In genomic region chr6:3753228-3753795, GRCh38 we compare ENCODE assay signal across 13 cellular contexts. TPM values are rescaled to one million over a fixed set of nuclear protein-coding genes. Genes with fewer than 3 reads are reported as not detected.
A peak's percentile ranks its signal among the peaks of the same experiment; 100 is the strongest.
DNase-seq lines count a peak whose midpoint lies in the region; ATAC-seq, FAIRE-seq and TF ChIP-seq lines count a peak whose summit lies in the region.
"Had no signal": no experiment of that assay in that cellular context is flagged by ENCODE, and none has a peak within 500 bp of the region (broad histone marks: within the 10 kb centered on the region; RNA-seq: fewer than 3 reads in every experiment).

No MANE protein-coding gene starts in this region.

- H3K36me3 Mint-ChIP-seq in activated T-cell treated with anti-CD3 and anti-CD28 coated beads, Interleukin-2, amount 50 U/mL, for 24 hours (ENCODE audit: low read depth): no peaks in the 10 kb centered on the region
- no peaks in the 10 kb centered on the region for H3K36me3 Mint-ChIP-seq in mesothelial cell of epicardium

- H3K27ac ChIP-seq in K562 (ENCODE audit: extremely low read depth, low read depth, low read length): no peak overlapping the region
- H3K27ac ChIP-seq in tibial artery: peak overlapping the region; percentile 99
- H3K27ac ChIP-seq: SK-N-MC had no signal

- POLR2A ChIA-PET in K562 (lab: Yijun Ruan, JAX): no interaction called here

- no peak overlapping the region for H2AFZ ChIP-seq in K562 (ENCODE audit: low read depth, low read length)

- peak overlapping the region; percentile 41 for H3K4me3 Mint-ChIP-seq in activated T-cell treated with anti-CD3 and anti-CD28 coated beads, Interleukin-2, amount 50 U/mL, for 24 hours
- peak overlapping the region; percentile 70 for H3K4me3 Mint-ChIP-seq in mesothelial cell of epicardium

- DNase-seq in activated T-cell treated with anti-CD3 and anti-CD28 coated beads, Interleukin-2, amount 50 U/mL, for 24 hours: no peak
- DNase-seq in activated T-cell treated with anti-CD3 and anti-CD28 coated beads, Interleukin-2, amount 50 U/mL, for 1 hour: no peak
- DNase-seq in K562 (ENCODE audit: extremely low read depth in 1 of 4, low spot score in 3 of 4): no peak
- no peak for DNase-seq in mesothelial cell of epicardium (ENCODE audit: low spot score in 2 of 2, unreplicated experiment in 2 of 2)
- peak in 1 of 2 donors; percentile 51 for DNase-seq in tibial artery
- no peak for DNase-seq in C1 segment of cervical spinal cord (lab: John Stamatoyannopoulos, UW)
- DNase-seq in NCI-H1105 treated with DMSO at 0.1 percent for 48 hours (lab: John Stamatoyannopoulos, UW): no peak
- DNase-seq: cerebellar nuclear complex; NCI-H2171; stimulated activated CD4-positive, alpha-beta T cell treated with anti-CD3 and anti-CD28 coated beads, Interleukin-4, amount 100 ng/mL, for 1 hour had no signal

- WGBS in K562 (ENCODE audit: insufficient coverage, low coverage, missing lambda C conversion rate): 19% methylated on average over 9 of the region's 9 CpGs

- no TSS peak for BruUV-seq in K562 (replicated peaks; lab: Mats Ljungman, UMichigan)

- peaks cover 52% of the 10 kb centered on the region for H3K27me3 Mint-ChIP-seq in activated T-cell treated with anti-CD3 and anti-CD28 coated beads, Interleukin-2, amount 50 U/mL, for 24 hours
- no peaks in the 10 kb centered on the region for H3K27me3 Mint-ChIP-seq in mesothelial cell of epicardium (ENCODE audit: low read depth)

- H3K9me3 Mint-ChIP-seq in activated T-cell treated with anti-CD3 and anti-CD28 coated beads, Interleukin-2, amount 50 U/mL, for 24 hours: no peaks in the 10 kb centered on the region
- no peaks in the 10 kb centered on the region for H3K9me3 Mint-ChIP-seq in mesothelial cell of epicardium

- FAIRE-seq in K562 (lab: Jason Lieb, UNC): no peak
- FAIRE-seq: urothelium cell line had no signal

- H3K27ac Mint-ChIP-seq in activated T-cell treated with anti-CD3 and anti-CD28 coated beads, Interleukin-2, amount 50 U/mL, for 24 hours: no peak overlapping the region
- H3K27ac Mint-ChIP-seq in mesothelial cell of epicardium: peak overlapping the region; percentile 91

- in situ Hi-C loops in K562 (cut with MboI): no loop called here

- H3K9ac ChIP-seq in K562 (ENCODE audit: insufficient read depth in 1 of 2, low read depth in 2 of 2, low read length in 2 of 2): no peak overlapping the region

- CTCF ChIA-PET in K562 (lab: Yijun Ruan, JAX; ENCODE audit: low intra/inter-chr PET ratio): interaction anchor here (0.7 kb wide), 1 partner anchor 10 kb away, joined by 3 read pairs; no protein-coding TSS in a partner anchor

- TF ChIP-seq RAD21 in K562 (CRISPR knock-in tag; conservative IDR thresholded peaks at IDR 0.05 in 1 of 2, IDR thresholded peaks at IDR 0.05 in 1 of 2): no peak

- H3K4me3 ChIP-seq in K562 (no peak overlapping the region), tibial artery (no peak overlapping the region)
- H3K4me3 ChIP-seq: SK-N-MC had no signal

- H3K79me2 ChIP-seq in K562 (ENCODE audit: control insufficient read depth, insufficient read depth, low read length): no peaks in the 10 kb centered on the region

- no peak for TF ChIP-seq CTCF in K562 (IDR thresholded peaks at IDR 0.05 in 2 of 3, conservative IDR thresholded peaks at IDR 0.05 in 1 of 3; ENCODE audit: insufficient read depth in 2 of 3, low read depth in 1 of 3, low read length in 3 of 3)
- no peak for TF ChIP-seq CTCF in mesothelial cell of epicardium (IDR thresholded peaks at IDR 0.05; ENCODE audit: unreplicated experiment)
- no peak for TF ChIP-seq CTCF in tibial artery (IDR thresholded peaks at IDR 0.05)

- H3K4me1 Mint-ChIP-seq in activated T-cell treated with anti-CD3 and anti-CD28 coated beads, Interleukin-2, amount 50 U/mL, for 24 hours (ENCODE audit: low read depth): peaks cover 2% of the 10 kb centered on the region
- peaks cover 41% of the 10 kb centered on the region for H3K4me1 Mint-ChIP-seq in mesothelial cell of epicardium

- ATAC-seq in K562: no peak
- ATAC-seq in HG02610 (IDR thresholded peaks at IDR 0.05; ENCODE audit: unreplicated experiment): no peak

- no peak overlapping the region for H3K4me2 ChIP-seq in K562 (ENCODE audit: insufficient read depth, low read length)

- no peaks in the 10 kb centered on the region for H3K9me1 ChIP-seq in K562 (ENCODE audit: control insufficient read depth, insufficient read depth, low read length)

- H4K20me1 ChIP-seq in K562 (replicated peaks; ENCODE audit: control insufficient read depth, insufficient read depth, low read length): peaks cover 5% of the 10 kb centered on the region; the same call in 1 of the 2 replicates

- H3K9me3 ChIP-seq in K562 (replicated peaks; ENCODE audit: control insufficient read depth, insufficient read depth, low read depth, low read length): no peaks in the 10 kb centered on the region
- no peaks in the 10 kb centered on the region for H3K9me3 ChIP-seq in tibial artery

- H3K4me1 ChIP-seq in K562 (replicated peaks in 1 of 2; ENCODE audit: control insufficient read depth in 2 of 2, insufficient read depth in 2 of 2, low read length in 2 of 2): peaks cover 5 to 29% of the 10 kb centered on the region in 2 experiments; a peak in 4 of 5 replicates
- H3K4me1 ChIP-seq in tibial artery: peaks cover 0 to 40% (median 14%) of the 10 kb centered on the region in 4 donors

- TF ChIP-seq POLR2A in K562 (conservative IDR thresholded peaks at IDR 0.05): no peak

- H3K36me3 ChIP-seq in K562 (ENCODE audit: control insufficient read depth, insufficient read depth, low read length): no peaks in the 10 kb centered on the region
- peaks cover 0 to 7% (median 0%) of the 10 kb centered on the region in 3 donors for H3K36me3 ChIP-seq in tibial artery

- peaks cover 41 to 55% of the 10 kb centered on the region in 2 experiments; a peak in 4 of 5 replicates for H3K27me3 ChIP-seq in K562 (ENCODE audit: control insufficient read depth in 2 of 2, insufficient read depth in 2 of 2, low read length in 2 of 2)
- no peaks in the 10 kb centered on the region for H3K27me3 ChIP-seq in tibial artery

- intact Hi-C loops in K562 (cut with micrococcal nuclease): no loop called here
- intact Hi-C loops in tibial artery (cut with DNase I; ENCODE audit: low total_unique reads): loop anchor here (5.0 kb wide), 2 partner anchors 54 to 74 kb away; no protein-coding TSS in a partner anchor

- no peak for TF ChIP-seq EP300 in K562 (IDR thresholded peaks at IDR 0.05; ENCODE audit: low read length)

TF ChIP-seq in K562, 482 proteins besides CTCF, POLR2A, EP300 and RAD21:
- peak; percentile 2 for TF ChIP-seq ZFP36 (IDR thresholded peaks at IDR 0.05; ENCODE audit: low read depth, low read length, partially characterized antibody)
- 0 out of 2 replicates have a peak, but pooled peaks have one; percentile 83 for TF ChIP-seq EZH2 (IDR thresholded peaks at IDR 0.05; ENCODE audit: borderline replicate concordance, low read depth, low read length)
- no peak for TF ChIP-seq SRSF7 (optimal IDR thresholded peaks at IDR 0.05; ENCODE audit: low read depth, low read length)

RNA-seq across cellular contexts. Expression of gene PXDC1, which starts 1.8 kb away (rescaled TPM):
- total RNA-seq in K562 (2011; cell fraction: chromatin; rRNA removed; ENCODE audit: low replicate concordance): not detected in 2 replicates
- 0.17 TPM in 1 of 2 replicates, not detected in the other for total RNA-seq in K562 (2011; cell fraction: nucleolus; rRNA removed)
- total RNA-seq in K562 (2011; cell fraction: nucleoplasm; rRNA removed): not detected in 2 replicates
- total RNA-seq in K562 (2014; rRNA removed): 0.08 TPM in 1 of 2 replicates, not detected in the other
- not detected in 2 replicates for total RNA-seq in K562 (2014; rRNA removed; fragmentation: Illumina TruSeq; extraction: Trizol)
- total RNA-seq in K562 (2015; rRNA removed; fragmentation: Illumina TruSeq; extraction: Trizol): 0.11 TPM in 1 of 2 replicates, not detected in the other
- total RNA-seq in K562 (2021): 0.20 and 0.33 TPM in 2 replicates
- 0.08 and 0.22 TPM in 2 replicates for polyA plus RNA-seq in K562 (2011; rRNA removed)
- 0.24 TPM in 1 of 2 replicates, not detected in the other for polyA plus RNA-seq in K562 (2011; cell fraction: cytosol; rRNA removed)
- polyA plus RNA-seq in K562 (2011; cell fraction: nucleus; rRNA removed): 0.31 TPM in 1 of 2 replicates, not detected in the other
- 0.12 and 0.47 TPM in 2 replicates for polyA plus RNA-seq in K562 (2012)
- 0.08 and 0.10 TPM in 2 replicates for polyA plus RNA-seq in K562 (2014; fragmentation: Illumina TruSeq; extraction: Trizol)
- not detected for polyA plus RNA-seq in K562 (2014; fragmentation: Nextera tagmentation; extraction: Ambion mirVana)
- 0.09 and 0.12 TPM in 2 replicates for polyA plus RNA-seq in K562 (2014; rRNA removed)
- polyA minus RNA-seq in K562 (2011; rRNA and poly(A)+ RNA removed): not detected in 2 replicates
- not detected in 2 replicates for polyA minus RNA-seq in K562 (2011; cell fraction: cytosol; rRNA and poly(A)+ RNA removed)
- polyA minus RNA-seq in K562 (2011; cell fraction: nucleus; rRNA and poly(A)+ RNA removed): 0.27 TPM in 1 of 2 replicates, not detected in the other
- 33.1 to 34.5 TPM (median 33.8 TPM) in 3 replicates for total RNA-seq in mesothelial cell of epicardium

Comparison
In these comparisons a context has a peak if more than half of its experiments do, and no peak if none do; other contexts are left out.
1. RNA of gene PXDC1, which starts 1.8 kb away (total RNA-seq): 33.1 to 34.5 TPM in mesothelial cell of epicardium; 0.08 to 0.33 TPM in K562; every median in the first group is over 10 times any median in the second.